Comparison of ENCODE assay signal across 8 cellular contexts in genomic region chr17:76726231-76726765, GRCh38. TPM values are rescaled to one million over a fixed set of nuclear protein-coding genes. Genes with fewer than 3 reads are reported as not detected.
DNase-seq lines count a peak whose midpoint lies in the region; ATAC-seq, FAIRE-seq and TF ChIP-seq lines count a peak whose summit lies in the region.

Gene JMJD6, minus strand, starts transcription at chr17:76726606. Its CDS starts 131 bp downstream, at chr17:76726475.

- peaks cover 8% of the 10 kb centered on the region; the same call in 1 of the 2 replicates for H4K20me1 ChIP-seq in KMS-11 (ENCODE audit: insufficient read depth)
- H4K20me1 ChIP-seq in PC-9 (ENCODE audit: insufficient read depth) = peaks cover 8% of the 10 kb centered on the region; the same call in 1 of the 2 replicates

- TF ChIP-seq CTCF in KMS-11 (conservative IDR thresholded peaks at IDR 0.05; ENCODE audit: low read depth, low read length) (no peak), PC-9 (conservative IDR thresholded peaks at IDR 0.05) (no peak), tibial artery (IDR thresholded peaks at IDR 0.05) (no peak)

- H3K9ac ChIP-seq in KMS-11 = peak within 1 kb of the TSS; percentile 97

- H3K27ac ChIP-seq in KMS-11 (peak within 1 kb of the TSS; percentile 98), PC-9 (peak within 1 kb of the TSS; percentile 81), tibial artery (peak within 1 kb of the TSS; percentile 95 to 100)

- H3F3A ChIP-seq in PC-9 (ENCODE audit: insufficient read depth, low read depth) = peaks cover 10% of the 10 kb centered on the region; the same call in 1 of the 2 replicates

- H3K9me2 ChIP-seq in PC-9 (ENCODE audit: insufficient read depth) = no peaks in the 10 kb centered on the region

- DNase-seq in PC-9 (peak; percentile 79 to 95), glomerular endothelial cell (ENCODE audit: extremely low read depth, low read depth, low spot score) (no peak), non-pigmented ciliary epithelial cell (ENCODE audit: low read depth) (peak; percentile 78), tibial artery (peak; percentile 96 to 99)
- peak; percentile 94 for DNase-seq in activated naive CD4-positive, alpha-beta T cell treated with anti-CD3 and anti-CD28 coated beads, Interleukin-2, amount 50 U/mL, for 16 hours

- H3K9me3 ChIP-seq in PC-9 (ENCODE audit: insufficient read depth, low read depth) (no peaks in the 10 kb centered on the region), tibial artery (no peaks in the 10 kb centered on the region)

- H3K79me2 ChIP-seq in KMS-11 (ENCODE audit: insufficient read depth, low read depth) = peaks cover 84% of the 10 kb centered on the region
- peaks cover 67% of the 10 kb centered on the region for H3K79me2 ChIP-seq in PC-9 (ENCODE audit: low read depth)

- H3K4me1 ChIP-seq in KMS-11 (ENCODE audit: low read depth, poor library complexity, severe bottlenecking) (peaks cover 47% of the 10 kb centered on the region), PC-9 (replicated peaks; ENCODE audit: insufficient read depth) (peaks cover 12% of the 10 kb centered on the region), tibial artery (peaks cover 0 to 71% (median 45%) of the 10 kb centered on the region in 4 donors)

- BruUV-seq in PC-9 (replicated peaks; lab: Mats Ljungman, UMichigan) = TSS peak; percentile 54

- H3K4me2 ChIP-seq in KMS-11 (peak within 1 kb of the TSS; percentile 89), PC-9 (peak within 1 kb of the TSS; percentile 87)

- peak; percentile 54 for ATAC-seq in GM21825 (IDR thresholded peaks at IDR 0.05; ENCODE audit: unreplicated experiment)

- CTCF ChIA-PET in PC-9 (lab: Charles Lee) = interaction anchor here (0.6 kb wide), 1 partner anchor 560 kb away, joined by 3 read pairs; no protein-coding TSS in a partner anchor

- H3K27me3 ChIP-seq in KMS-11 (ENCODE audit: insufficient read depth, low read depth) (no peaks in the 10 kb centered on the region), PC-9 (ENCODE audit: insufficient read depth, low read depth) (no peaks in the 10 kb centered on the region), tibial artery (no peaks in the 10 kb centered on the region)

- H3K36me3 ChIP-seq in KMS-11 (ENCODE audit: insufficient read depth) (peaks cover 10% of the 10 kb centered on the region; the same call in 1 of the 2 replicates), PC-9 (ENCODE audit: low read depth) (0 out of 2 replicates have a peak, but pooled peaks cover 6% of the 10 kb centered on the region), tibial artery (peaks cover 40 to 48% (median 43%) of the 10 kb centered on the region in 3 donors)

- H3K4me3 ChIP-seq in KMS-11 (IDR thresholded peaks at IDR 0.05; ENCODE audit: insufficient read depth, low read depth, low read length) (no peak within 1 kb of the TSS), PC-9 (peak within 1 kb of the TSS; percentile 78), tibial artery (peak within 1 kb of the TSS; percentile 82 to 100)

- POLR2A ChIA-PET in PC-9 (lab: Charles Lee; ENCODE audit: unreplicated experiment) = interaction anchor here (0.5 to 0.6 kb wide), 2 partner anchors 364 to 748 kb away, joined by 3 to 12 read pairs; partner anchors contain the start of gene ACOX1

- FAIRE-seq in G401.6 (lab: Jason Lieb, UNC) = peak; percentile 66

- intact Hi-C loops in PC-9 (cut with micrococcal nuclease; ENCODE audit: unreplicated experiment) = loop anchor here (5.0 kb wide), 2 partner anchors 169 to 341 kb away; no protein-coding TSS in a partner anchor
- intact Hi-C loops in tibial artery (cut with DNase I; ENCODE audit: low total_unique reads) = no loop called here

- H2AFZ ChIP-seq in KMS-11 (ENCODE audit: low read depth) = peak within 1 kb of the TSS; percentile 48
- peak within 1 kb of the TSS; percentile 91 for H2AFZ ChIP-seq in PC-9

RNA-seq across cellular contexts. Expression of gene JMJD6, which starts in this region (rescaled TPM):
- 19.4 and 25.2 TPM in 2 replicates for total RNA-seq in PC-9 (2021)
- 27.2 and 31.8 TPM in 2 replicates for total RNA-seq in glomerular endothelial cell
